In the genomic region with DNA sequence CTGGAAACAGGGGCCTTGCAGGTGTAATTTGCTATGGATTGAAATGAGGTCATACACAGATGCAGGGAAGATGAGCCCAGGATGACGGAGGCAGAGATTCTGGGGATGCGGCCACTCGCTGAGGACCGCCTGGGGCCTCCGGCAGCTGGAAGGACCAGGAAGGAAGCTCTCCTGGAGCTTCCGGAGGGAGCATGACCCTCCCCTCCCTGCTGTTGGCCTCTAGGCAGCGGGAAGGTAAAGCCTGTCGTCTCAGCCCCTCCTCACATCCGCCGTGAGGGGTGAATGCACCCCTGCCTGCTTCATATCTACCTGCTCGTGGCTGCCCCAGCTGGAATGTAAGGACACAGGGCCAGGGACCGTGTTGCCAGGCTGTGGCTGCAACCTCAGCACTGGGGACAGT, we compare ENCODE assay signal across 27 cellular contexts. TPM values are rescaled to one million over a fixed set of nuclear protein-coding genes. Genes with fewer than 3 reads are reported as not detected.
DNase-seq lines count a peak whose midpoint lies in the region; ATAC-seq and TF ChIP-seq lines count a peak whose summit lies in the region.
"Had no signal": no experiment of that assay in that cellular context is flagged by ENCODE, and none has a peak within 500 bp of the region (broad histone marks: within the 10 kb centered on the region; RNA-seq: fewer than 3 reads in every experiment).

No MANE protein-coding gene starts in this region.

- no peak overlapping the region for H3K23ac ChIP-seq in neuronal stem cell (ENCODE audit: low read depth, low read length, poor library complexity)

- no peak for ATAC-seq in activated naive CD8-positive, alpha-beta T cell treated with anti-CD3 and anti-CD28 coated beads, Interleukin-2, amount 50 U/mL, for 24 hours
- ATAC-seq in GM19023 (IDR thresholded peaks at IDR 0.05; ENCODE audit: unreplicated experiment) = no peak
- ATAC-seq: CD8-positive, alpha-beta T cell; GM12878; Right ventricle myocardium inferior had no signal

- no peak overlapping the region for H2BK120ac ChIP-seq in neuronal stem cell (ENCODE audit: low read depth, low read length)

- H3K27me3 ChIP-seq in left ventricle myocardium inferior (ENCODE audit: low read depth) (peaks cover 30% of the 10 kb centered on the region), right atrium auricular region (no peaks in the 10 kb centered on the region), neuronal stem cell (ENCODE audit: control insufficient read depth in 3 of 3, insufficient read depth in 3 of 3, low read depth in 1 of 3, low read length in 3 of 3) (peaks cover 0 to 13% (median 0%) of the 10 kb centered on the region in 3 experiments)
- H3K27me3 ChIP-seq: SJSA1 had no signal

- no peak overlapping the region for H3K4me3 ChIP-seq in left ventricle myocardium inferior
- no peak overlapping the region for H3K4me3 ChIP-seq in right atrium auricular region
- H3K4me3 ChIP-seq in neuronal stem cell (ENCODE audit: low read length in 2 of 2) = no peak overlapping the region
- H3K4me3 ChIP-seq: GM12878, HAP-1, PC-9, SJSA1 had no signal

- no peak overlapping the region for H2AFZ ChIP-seq in neuronal stem cell (ENCODE audit: low read length)
- H2AFZ ChIP-seq: PC-9 had no signal

- H3K4me3 Mint-ChIP-seq in glutamatergic neuron (ENCODE audit: unreplicated experiment) = no peak overlapping the region
- H3K4me3 Mint-ChIP-seq in activated naive CD8-positive, alpha-beta T cell treated with anti-CD3 and anti-CD28 coated beads, Interleukin-2, amount 50 U/mL, for 24 hours = no peak overlapping the region
- H3K4me3 Mint-ChIP-seq: CD8-positive, alpha-beta T cell; HFFc6; IgD-negative memory B cell had no signal

- H4K8ac ChIP-seq in neuronal stem cell (ENCODE audit: low read depth, low read length) = peak overlapping the region; percentile 58

- H3K9ac ChIP-seq in neuronal stem cell (ENCODE audit: low read depth, low read length, poor library complexity) = no peak overlapping the region
- H3K9ac ChIP-seq: KMS-11 had no signal

- H3K36me3 ChIP-seq in left ventricle myocardium inferior = no peaks in the 10 kb centered on the region
- H3K36me3 ChIP-seq in right atrium auricular region = no peaks in the 10 kb centered on the region
- H3K36me3 ChIP-seq in neuronal stem cell (replicated peaks in 1 of 2; ENCODE audit: control insufficient read depth in 2 of 2, insufficient read depth in 2 of 2, low read length in 2 of 2) = no peaks in the 10 kb centered on the region
- H3K36me3 ChIP-seq: HAP-1, SJSA1 had no signal

- TF ChIP-seq CTCF in left ventricle myocardium inferior (IDR thresholded peaks at IDR 0.05; ENCODE audit: borderline replicate concordance) (no peak), right atrium auricular region (IDR thresholded peaks at IDR 0.05) (no peak), glutamatergic neuron (IDR thresholded peaks at IDR 0.05; ENCODE audit: partially characterized antibody, unreplicated experiment) (no peak)

- in situ Hi-C loops in ACHN (cut with HindIII; ENCODE audit: low pct_ligation_motif_present, low pct_unique_long_range_greater_than_20kb, low sequenced_read_pairs) = no loop called here

- no peak overlapping the region for H3K4me2 ChIP-seq in neuronal stem cell (ENCODE audit: insufficient read depth, low read length, poor library complexity, severe bottlenecking)
- H3K4me2 ChIP-seq: KMS-11, PC-9 had no signal

- peak overlapping the region; percentile 85 for H2AK5ac ChIP-seq in neuronal stem cell (ENCODE audit: low read depth, low read length)

- intact Hi-C loops in left ventricle myocardium inferior (cut with micrococcal nuclease) = no loop called here

- H3K79me1 ChIP-seq in neuronal stem cell (ENCODE audit: low read depth, low read length) = peaks cover 3% of the 10 kb centered on the region

- H2BK5ac ChIP-seq in neuronal stem cell (ENCODE audit: low read length) = peak overlapping the region; percentile 77

- peak overlapping the region; percentile 84 for H3K4ac ChIP-seq in neuronal stem cell (ENCODE audit: low read length)

- H2BK12ac ChIP-seq in neuronal stem cell (ENCODE audit: low read length) = peak overlapping the region; percentile 34

- WGBS in neuronal stem cell (ENCODE audit: extremely low coverage in 2 of 2, insufficient read length in 2 of 2, insufficient replicate concordance in 1 of 2), 2 donors = no CpG with 5 or more reads among the region's 12 CpGs

- H3K4me1 ChIP-seq in left ventricle myocardium inferior = no peaks in the 10 kb centered on the region
- no peaks in the 10 kb centered on the region for H3K4me1 ChIP-seq in right atrium auricular region
- H3K4me1 ChIP-seq in neuronal stem cell (ENCODE audit: control insufficient read depth in 2 of 2, insufficient read depth in 1 of 2, low read depth in 1 of 2, low read length in 2 of 2) = peaks cover 0 to 8% of the 10 kb centered on the region in 2 donors
- H3K4me1 ChIP-seq: Caco-2, HAP-1 had no signal

- peaks cover 5% of the 10 kb centered on the region for H3K9me3 Mint-ChIP-seq in glutamatergic neuron (ENCODE audit: unreplicated experiment)
- H3K9me3 Mint-ChIP-seq in activated naive CD8-positive, alpha-beta T cell treated with anti-CD3 and anti-CD28 coated beads, Interleukin-2, amount 50 U/mL, for 24 hours = no peaks in the 10 kb centered on the region
- H3K9me3 Mint-ChIP-seq: CD8-positive, alpha-beta T cell; HFFc6 had no signal

- no peak overlapping the region for H3K18ac ChIP-seq in neuronal stem cell (ENCODE audit: low read length)

- H3K27ac ChIP-seq in left ventricle myocardium inferior (replicated peaks) = no peak overlapping the region
- no peak overlapping the region for H3K27ac ChIP-seq in right atrium auricular region
- H3K27ac ChIP-seq in neuronal stem cell (replicated peaks; ENCODE audit: low read length) = no peak overlapping the region
- H3K27ac ChIP-seq: KMS-11, PC-9, SJSA1 had no signal

- H3K27me3 Mint-ChIP-seq in glutamatergic neuron (ENCODE audit: unreplicated experiment) = peaks cover 7% of the 10 kb centered on the region
- H3K27me3 Mint-ChIP-seq in activated naive CD8-positive, alpha-beta T cell treated with anti-CD3 and anti-CD28 coated beads, Interleukin-2, amount 50 U/mL, for 24 hours = peaks cover 2% of the 10 kb centered on the region

- peaks cover 5% of the 10 kb centered on the region for H3K4me1 Mint-ChIP-seq in glutamatergic neuron (ENCODE audit: low read depth, unreplicated experiment)
- H3K4me1 Mint-ChIP-seq in activated naive CD8-positive, alpha-beta T cell treated with anti-CD3 and anti-CD28 coated beads, Interleukin-2, amount 50 U/mL, for 24 hours = peaks cover 2% of the 10 kb centered on the region

- H2BK15ac ChIP-seq in neuronal stem cell (ENCODE audit: low read length) = peak overlapping the region; percentile 19

- DNase-seq in left ventricle myocardium inferior (peak; percentile 1), right atrium auricular region (ENCODE audit: low spot score) (no peak), glutamatergic neuron (peak; percentile 8), neuronal stem cell (ENCODE audit: low spot score) (no peak), ACHN (no peak)
- no peak for DNase-seq in activated naive CD8-positive, alpha-beta T cell treated with anti-CD3 and anti-CD28 coated beads, Interleukin-2, amount 50 U/mL, for 24 hours
- DNase-seq: C1 segment of cervical spinal cord; Caco-2; CD8-positive, alpha-beta T cell; DMS79; EL; GDM1; GOT3; HFFc6; MM.1S; NCI-H1694; NCI-H2029 treated with DMSO at 0.1 percent for 48 hours; NCI-H2227 treated with DMSO at 0.1 percent for 48 hours; NCI-H526 treated with DMSO at 0.1 percent for 48 hours; PC-9 had no signal

- no peak overlapping the region for H3K14ac ChIP-seq in neuronal stem cell (ENCODE audit: low read length)

- H3K36me3 Mint-ChIP-seq in glutamatergic neuron (ENCODE audit: unreplicated experiment) = no peaks in the 10 kb centered on the region
- H3K36me3 Mint-ChIP-seq in activated naive CD8-positive, alpha-beta T cell treated with anti-CD3 and anti-CD28 coated beads, Interleukin-2, amount 50 U/mL, for 24 hours (ENCODE audit: low read depth) = no peaks in the 10 kb centered on the region
- H3K36me3 Mint-ChIP-seq: CD8-positive, alpha-beta T cell; IgD-negative memory B cell had no signal

- no peak overlapping the region for H3K27ac Mint-ChIP-seq in glutamatergic neuron (ENCODE audit: unreplicated experiment)
- H3K27ac Mint-ChIP-seq in activated naive CD8-positive, alpha-beta T cell treated with anti-CD3 and anti-CD28 coated beads, Interleukin-2, amount 50 U/mL, for 24 hours = no peak overlapping the region
- H3K27ac Mint-ChIP-seq: CD8-positive, alpha-beta T cell; HFFc6; IgD-negative memory B cell had no signal

- H3K9me3 ChIP-seq in left ventricle myocardium inferior (replicated peaks) (no peaks in the 10 kb centered on the region), right atrium auricular region (no peaks in the 10 kb centered on the region), neuronal stem cell (replicated peaks in 1 of 2; ENCODE audit: control insufficient read depth in 2 of 2, insufficient read depth in 1 of 2, low read depth in 1 of 2, low read length in 2 of 2) (peaks cover under 1 to 4% of the 10 kb centered on the region in 2 donors)
- H3K9me3 ChIP-seq: Caco-2, HAP-1, SJSA1 had no signal

- H4K91ac ChIP-seq in neuronal stem cell (ENCODE audit: low read depth, low read length, poor library complexity) = peak overlapping the region; percentile 11

RNA-seq across cellular contexts. Expression of a gene that starts 29.1 kb away (rescaled TPM):
- total RNA-seq in left ventricle myocardium inferior (0.74 TPM), right atrium auricular region (under 1 TPM; 0.56 to 0.83 TPM), glutamatergic neuron (ENCODE audit: unreplicated experiment) (0.56 TPM)
- 0.26 TPM for polyA plus RNA-seq in neuronal stem cell (2013, experiment 1 of 2)
- 0.29 TPM for polyA plus RNA-seq in neuronal stem cell (2013, experiment 2 of 2)

Comparison
In these comparisons a context has a peak if more than half of its experiments do, and no peak if none do; other contexts are left out.
1. DNase-seq: peak in left ventricle myocardium inferior (single experiment) and glutamatergic neuron (single experiment); none in right atrium auricular region (single experiment), neuronal stem cell (single experiment), activated naive CD8-positive, alpha-beta T cell treated with anti-CD3 and anti-CD28 coated beads, Interleukin-2, amount 50 U/mL, for 24 hours (single experiment) and ACHN (single experiment).